ENCODE assay signal across 25 cellular contexts in the genomic region with DNA sequence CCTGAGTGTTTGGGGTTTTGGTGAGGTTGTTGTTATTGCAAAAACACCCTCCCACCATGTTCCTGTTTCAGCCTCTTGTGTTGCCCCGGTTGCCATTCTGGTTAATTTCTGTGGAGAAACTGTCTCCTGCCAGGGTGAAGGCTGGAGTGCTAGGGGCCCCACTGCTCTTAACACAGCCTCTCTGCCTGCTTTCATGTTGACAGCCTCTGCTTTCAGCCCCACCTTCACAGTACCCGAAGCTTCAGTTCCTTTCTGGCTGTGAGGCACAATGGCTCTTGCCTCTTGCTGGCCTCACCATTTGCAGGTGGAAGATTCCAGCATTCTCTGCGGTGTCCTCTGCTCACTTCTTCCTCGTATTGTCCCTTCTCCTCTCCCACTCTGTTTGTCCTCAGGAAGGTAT. TPM values are rescaled to one million over a fixed set of nuclear protein-coding genes. Genes with fewer than 3 reads are reported as not detected.
DNase-seq lines count a peak whose midpoint lies in the region; ATAC-seq and TF ChIP-seq lines count a peak whose summit lies in the region.
"Had no signal": no experiment of that assay in that cellular context is flagged by ENCODE, and none has a peak within 500 bp of the region (broad histone marks: within the 10 kb centered on the region; RNA-seq: fewer than 3 reads in every experiment).

No MANE protein-coding gene starts in this region.

- H3K27me3 ChIP-seq in vagina: no peaks in the 10 kb centered on the region

- peak overlapping the region; percentile 53 for H3K27ac ChIP-seq in vagina
- H3K27ac ChIP-seq: left lung, VCaP had no signal

- peaks cover 6 to 15% of the 10 kb centered on the region in 2 donors for H3K4me1 Mint-ChIP-seq in natural killer cell
- peaks cover 12 to 16% of the 10 kb centered on the region in 2 donors for H3K4me1 Mint-ChIP-seq in natural killer cell treated with Interleukin-12 subunit alpha and Interleukin-12 subunit beta and Interleukin-15 and Interleukin-18, amount 100 ng/mL, for 72 hours (ENCODE audit: low read depth in 2 of 2)
- H3K4me1 Mint-ChIP-seq in activated T-helper 1 cell treated with anti-CD3 and anti-CD28 coated beads, Interleukin-12 subunit alpha, Interleukin-12 subunit beta, Interleukin-2, Interleukin-4 antibody, amounts not matched to agents 30 ng/mL and 10 ng/mL and 1 ng/mL, durations not matched to agents 14 hours and 24 hours and 36 hours (ENCODE audit: low read depth): peaks cover 16% of the 10 kb centered on the region
- no peaks in the 10 kb centered on the region for H3K4me1 Mint-ChIP-seq in activated T-helper 17 cell treated with anti-CD3 and anti-CD28 coated beads, Interleukin-2, amount 50 U/mL, for 72 hours
- H3K4me1 Mint-ChIP-seq: CD4-positive, CD25-positive, alpha-beta regulatory T cell had no signal

- H3K9me3 Mint-ChIP-seq in natural killer cell: no peaks in the 10 kb centered on the region
- H3K9me3 Mint-ChIP-seq in natural killer cell treated with Interleukin-12 subunit alpha and Interleukin-12 subunit beta and Interleukin-15 and Interleukin-18, amount 100 ng/mL, for 72 hours: no peaks in the 10 kb centered on the region
- H3K9me3 Mint-ChIP-seq in activated T-helper 1 cell treated with anti-CD3 and anti-CD28 coated beads, Interleukin-12 subunit alpha, Interleukin-12 subunit beta, Interleukin-2, Interleukin-4 antibody, amounts not matched to agents 30 ng/mL and 10 ng/mL and 1 ng/mL, durations not matched to agents 14 hours and 24 hours and 36 hours: no peaks in the 10 kb centered on the region
- no peaks in the 10 kb centered on the region for H3K9me3 Mint-ChIP-seq in activated T-helper 17 cell treated with anti-CD3 and anti-CD28 coated beads, Interleukin-2, amount 50 U/mL, for 72 hours
- H3K9me3 Mint-ChIP-seq: activated CD8-positive, alpha-beta T cell treated with anti-CD3 and anti-CD28 coated beads for 36 hours; CD4-positive, CD25-positive, alpha-beta regulatory T cell; effector memory CD8-positive, alpha-beta T cell had no signal

- no peak overlapping the region for H3K27ac Mint-ChIP-seq in natural killer cell
- H3K27ac Mint-ChIP-seq in natural killer cell treated with Interleukin-12 subunit alpha and Interleukin-12 subunit beta and Interleukin-15 and Interleukin-18, amount 100 ng/mL, for 72 hours: peak overlapping the region in 1 of 2 donors; percentile 8
- H3K27ac Mint-ChIP-seq in activated T-helper 1 cell treated with anti-CD3 and anti-CD28 coated beads, Interleukin-12 subunit alpha, Interleukin-12 subunit beta, Interleukin-2, Interleukin-4 antibody, amounts not matched to agents 30 ng/mL and 10 ng/mL and 1 ng/mL, durations not matched to agents 14 hours and 24 hours and 36 hours: peak overlapping the region; percentile 57
- no peak overlapping the region for H3K27ac Mint-ChIP-seq in activated T-helper 17 cell treated with anti-CD3 and anti-CD28 coated beads, Interleukin-2, amount 50 U/mL, for 72 hours
- H3K27ac Mint-ChIP-seq: activated CD8-positive, alpha-beta T cell treated with anti-CD3 and anti-CD28 coated beads for 36 hours; activated naive CD8-positive, alpha-beta T cell; CD4-positive, CD25-positive, alpha-beta regulatory T cell; effector memory CD8-positive, alpha-beta T cell had no signal

- no peak for TF ChIP-seq CTCF in natural killer cell (IDR thresholded peaks at IDR 0.05)
- TF ChIP-seq CTCF in NB4 (IDR thresholded peaks at IDR 0.05; ENCODE audit: low read depth, low read length): no peak
- no peak for TF ChIP-seq CTCF in vagina (IDR thresholded peaks at IDR 0.05)

- intact Hi-C loops in natural killer cell (cut with micrococcal nuclease) (no loop called here), vagina (cut with DNase I) (no loop called here)
- intact Hi-C loops in activated T-helper 1 cell treated with anti-CD3 and anti-CD28 coated beads, Interleukin-12 subunit alpha, Interleukin-12 subunit beta, Interleukin-2, Interleukin-4 antibody, amounts not matched to agents 30 ng/mL and 10 ng/mL and 1 ng/mL, durations not matched to agents 14 hours and 24 hours and 36 hours (cut with micrococcal nuclease): no loop called here

- no peak for DNase-seq in natural killer cell
- DNase-seq in natural killer cell treated with Interleukin-12 subunit alpha and Interleukin-12 subunit beta and Interleukin-15 and Interleukin-18, amount 100 ng/mL, for 72 hours (ENCODE audit: low spot score): no peak
- DNase-seq in NB4 (ENCODE audit: low read depth): peak; percentile 14
- no peak for DNase-seq in activated T-helper 1 cell treated with anti-CD3 and anti-CD28 coated beads, Interleukin-12 subunit alpha, Interleukin-12 subunit beta, Interleukin-2, Interleukin-4 antibody, amounts not matched to agents 30 ng/mL and 10 ng/mL and 1 ng/mL, durations not matched to agents 14 hours and 24 hours and 36 hours (ENCODE audit: low spot score)
- peak in 1 of 2 donors; percentile 62 for DNase-seq in vagina (ENCODE audit: extremely low spot score in 2 of 2)
- DNase-seq in effector CD8-positive, alpha-beta T cell (lab: John Stamatoyannopoulos, UW): no peak
- DNase-seq: activated CD8-positive, alpha-beta T cell treated with anti-CD3 and anti-CD28 coated beads for 36 hours; activated T-cell treated with anti-CD3 and anti-CD28 coated beads, Interleukin-2, amount 50 U/mL, for 48 hours; CD4-positive, CD25-positive, alpha-beta regulatory T cell; DMS53; effector memory CD8-positive, alpha-beta T cell; left lung; NCI-H187 treated with DMSO at 0.1 percent for 48 hours; NCI-H446 treated with DMSO at 0.1 percent for 48 hours; occipital lobe; retina; Right ventricle myocardium superior; stimulated activated CD4-positive, alpha-beta T cell treated with anti-CD3 and anti-CD28 coated beads, Interleukin-12 subunit alpha, Interleukin-12 subunit beta, amount 100 ng/mL, for 4 hours had no signal

- H3K4me3 Mint-ChIP-seq in natural killer cell: peak overlapping the region; percentile 18
- H3K4me3 Mint-ChIP-seq in natural killer cell treated with Interleukin-12 subunit alpha and Interleukin-12 subunit beta and Interleukin-15 and Interleukin-18, amount 100 ng/mL, for 72 hours: no peak overlapping the region
- H3K4me3 Mint-ChIP-seq in activated T-helper 1 cell treated with anti-CD3 and anti-CD28 coated beads, Interleukin-12 subunit alpha, Interleukin-12 subunit beta, Interleukin-2, Interleukin-4 antibody, amounts not matched to agents 30 ng/mL and 10 ng/mL and 1 ng/mL, durations not matched to agents 14 hours and 24 hours and 36 hours: no peak overlapping the region
- H3K4me3 Mint-ChIP-seq in activated T-helper 17 cell treated with anti-CD3 and anti-CD28 coated beads, Interleukin-2, amount 50 U/mL, for 72 hours: no peak overlapping the region
- H3K4me3 Mint-ChIP-seq: activated CD8-positive, alpha-beta T cell treated with anti-CD3 and anti-CD28 coated beads for 36 hours; activated naive CD8-positive, alpha-beta T cell; CD4-positive, CD25-positive, alpha-beta regulatory T cell; effector memory CD8-positive, alpha-beta T cell had no signal

- H3K9me3 ChIP-seq in vagina: no peaks in the 10 kb centered on the region
- H3K9me3 ChIP-seq: left lung had no signal

- TF ChIP-seq POLR2A in NB4 (IDR thresholded peaks at IDR 0.05; ENCODE audit: extremely low read depth, insufficient read length): no peak
- TF ChIP-seq POLR2A in vagina (IDR thresholded peaks at IDR 0.05): no peak

- no peaks in the 10 kb centered on the region for H3K4me1 ChIP-seq in vagina

- H3K36me3 ChIP-seq in vagina: no peaks in the 10 kb centered on the region
- H3K36me3 ChIP-seq: left lung had no signal

- ATAC-seq in natural killer cell: peak in 1 of 3 donors; percentile 65
- ATAC-seq in natural killer cell treated with Interleukin-12 subunit alpha and Interleukin-12 subunit beta and Interleukin-15 and Interleukin-18, amount 100 ng/mL, for 72 hours: no peak
- ATAC-seq in activated T-helper 17 cell treated with anti-CD3 and anti-CD28 coated beads, Interleukin-2, amount 50 U/mL, for 72 hours (replicated peaks): no peak
- ATAC-seq in HG03135 (IDR thresholded peaks at IDR 0.05; ENCODE audit: unreplicated experiment): no peak
- ATAC-seq: activated CD8-positive, alpha-beta T cell treated with anti-CD3 and anti-CD28 coated beads for 36 hours; effector memory CD8-positive, alpha-beta T cell; left lung had no signal

- no peaks in the 10 kb centered on the region for H3K36me3 Mint-ChIP-seq in natural killer cell
- H3K36me3 Mint-ChIP-seq in natural killer cell treated with Interleukin-12 subunit alpha and Interleukin-12 subunit beta and Interleukin-15 and Interleukin-18, amount 100 ng/mL, for 72 hours: no peaks in the 10 kb centered on the region
- no peaks in the 10 kb centered on the region for H3K36me3 Mint-ChIP-seq in activated T-helper 1 cell treated with anti-CD3 and anti-CD28 coated beads, Interleukin-12 subunit alpha, Interleukin-12 subunit beta, Interleukin-2, Interleukin-4 antibody, amounts not matched to agents 30 ng/mL and 10 ng/mL and 1 ng/mL, durations not matched to agents 14 hours and 24 hours and 36 hours (ENCODE audit: low read depth)
- H3K36me3 Mint-ChIP-seq in activated T-helper 17 cell treated with anti-CD3 and anti-CD28 coated beads, Interleukin-2, amount 50 U/mL, for 72 hours (ENCODE audit: low read depth): no peaks in the 10 kb centered on the region
- H3K36me3 Mint-ChIP-seq: activated naive CD8-positive, alpha-beta T cell; CD4-positive, CD25-positive, alpha-beta regulatory T cell had no signal

- H3K27me3 Mint-ChIP-seq in natural killer cell (ENCODE audit: low read depth in 2 of 2): peaks cover 12 to 21% of the 10 kb centered on the region in 2 donors
- peaks cover 31% of the 10 kb centered on the region in 2 donors for H3K27me3 Mint-ChIP-seq in natural killer cell treated with Interleukin-12 subunit alpha and Interleukin-12 subunit beta and Interleukin-15 and Interleukin-18, amount 100 ng/mL, for 72 hours
- peaks cover 8% of the 10 kb centered on the region for H3K27me3 Mint-ChIP-seq in activated T-helper 1 cell treated with anti-CD3 and anti-CD28 coated beads, Interleukin-12 subunit alpha, Interleukin-12 subunit beta, Interleukin-2, Interleukin-4 antibody, amounts not matched to agents 30 ng/mL and 10 ng/mL and 1 ng/mL, durations not matched to agents 14 hours and 24 hours and 36 hours (ENCODE audit: insufficient read depth)
- H3K27me3 Mint-ChIP-seq in activated T-helper 17 cell treated with anti-CD3 and anti-CD28 coated beads, Interleukin-2, amount 50 U/mL, for 72 hours: peaks cover 45% of the 10 kb centered on the region

- H3K4me3 ChIP-seq in NB4 (ENCODE audit: low read depth, low read length) (no peak overlapping the region), vagina (no peak overlapping the region)
- H3K4me3 ChIP-seq: left lung had no signal

RNA-seq across cellular contexts. Expression of gene SLC18A2, which starts 19.2 kb away (rescaled TPM):
- 1 to 10 TPM in 1 of 3 donors, under 1 TPM in 2; 0.21 to 8.0 (median 0.36) TPM for total RNA-seq in natural killer cell
- under 1 TPM in 1 of 2 donors, not detected in 1; 0.59 TPM for total RNA-seq in natural killer cell treated with Interleukin-12 subunit alpha and Interleukin-12 subunit beta and Interleukin-15 and Interleukin-18, amount 100 ng/mL, for 72 hours
- not detected in 2 replicates for total RNA-seq in activated T-helper 1 cell treated with anti-CD3 and anti-CD28 coated beads, Interleukin-12 subunit alpha, Interleukin-12 subunit beta, Interleukin-2, Interleukin-4 antibody, amounts not matched to agents 30 ng/mL and 10 ng/mL and 1 ng/mL, durations not matched to agents 14 hours and 24 hours and 36 hours
- 11.5 TPM for total RNA-seq in vagina
- total RNA-seq in activated T-helper 17 cell treated with anti-CD3 and anti-CD28 coated beads, Interleukin-2, amount 50 U/mL, for 72 hours: under 1 TPM in 1 of 2 donors, not detected in 1; 0.05 TPM
- total RNA-seq: chondrocyte; M059J; occipital lobe; T-helper 1 cell treated with Interleukin-12 subunit alpha and Interleukin-12 subunit beta and Interleukin-4 antibody, amounts not matched to agents 30 ng/mL and 1 ng/mL, for 36 hours had no signal
